24 cellular contexts compared by ENCODE assay signal in genomic region chr2:202704248-202704647, GRCh38.
"Had no signal": no experiment of that assay in that cellular context is flagged by ENCODE, and none has a peak within 500 bp of the region (broad histone marks: within the 10 kb centered on the region; RNA-seq: fewer than 3 reads in every experiment).

No MANE protein-coding gene starts in this region.

- H3K36me3 ChIP-seq: esophagus squamous epithelium, gastroesophageal sphincter, left ventricle myocardium inferior, lower lobe of right lung, ovary, tibial artery, upper lobe of left lung, uterus had no signal

- H3K27me3 Mint-ChIP-seq: dendritic cell treated with granulocyte-macrophage colony-stimulating factor and Interleukin-4, amounts not matched to agents 40 ng/mL and 50 ng/mL, for 4 days; effector memory CD8-positive, alpha-beta T cell; memory B cell; natural killer cell treated with Interleukin-12 subunit alpha and Interleukin-12 subunit beta and Interleukin-15 and Interleukin-18, amount 100 ng/mL, for 72 hours; progenitor cell of endocrine pancreas had no signal

- DNase-seq: effector memory CD8-positive, alpha-beta T cell; esophagus squamous epithelium; foreskin fibroblast; glutamatergic neuron; kidney; left cardiac atrium; left ventricle myocardium inferior; lower lobe of right lung; midbrain; nucleus accumbens; ovary; right cardiac atrium; small intestine; stimulated activated CD4-positive, alpha-beta T cell treated with anti-CD3 and anti-CD28 coated beads, Interleukin-12 subunit alpha, Interleukin-12 subunit beta, amount 100 ng/mL, for 4 hours; stimulated activated naive CD4-positive, alpha-beta T cell; tibial artery; upper lobe of left lung; uterus had no signal

- H3K4me3 ChIP-seq: esophagus squamous epithelium, gastroesophageal sphincter, left ventricle myocardium inferior, lower lobe of right lung, neural progenitor cell, ovary, tibial artery, upper lobe of left lung, uterus had no signal

- H3K27ac Mint-ChIP-seq: dendritic cell treated with granulocyte-macrophage colony-stimulating factor and Interleukin-4, amounts not matched to agents 40 ng/mL and 50 ng/mL, for 4 days; effector memory CD8-positive, alpha-beta T cell; natural killer cell treated with Interleukin-12 subunit alpha and Interleukin-12 subunit beta and Interleukin-15 and Interleukin-18, amount 100 ng/mL, for 72 hours; neural progenitor cell had no signal

- H3K9me3 Mint-ChIP-seq: dendritic cell treated with granulocyte-macrophage colony-stimulating factor and Interleukin-4, amounts not matched to agents 40 ng/mL and 50 ng/mL, for 4 days; effector memory CD8-positive, alpha-beta T cell; memory B cell; natural killer cell treated with Interleukin-12 subunit alpha and Interleukin-12 subunit beta and Interleukin-15 and Interleukin-18, amount 100 ng/mL, for 72 hours had no signal

- H3K4me2 ChIP-seq: neural progenitor cell had no signal

- H3K4me3 Mint-ChIP-seq: dendritic cell treated with granulocyte-macrophage colony-stimulating factor and Interleukin-4, amounts not matched to agents 40 ng/mL and 50 ng/mL, for 4 days; effector memory CD8-positive, alpha-beta T cell; memory B cell; natural killer cell treated with Interleukin-12 subunit alpha and Interleukin-12 subunit beta and Interleukin-15 and Interleukin-18, amount 100 ng/mL, for 72 hours; neural progenitor cell had no signal

- H3K4me1 Mint-ChIP-seq: neural progenitor cell had no signal

- H3K27ac ChIP-seq: gastroesophageal sphincter, left ventricle myocardium inferior, lower lobe of right lung, neural progenitor cell, ovary, tibial artery, upper lobe of left lung, uterus had no signal

- H3K9ac ChIP-seq: neural progenitor cell had no signal

- H3K4me1 ChIP-seq: gastroesophageal sphincter, left ventricle myocardium inferior, lower lobe of right lung, neural progenitor cell, tibial artery, upper lobe of left lung, uterus had no signal

- H3K36me3 Mint-ChIP-seq: natural killer cell treated with Interleukin-12 subunit alpha and Interleukin-12 subunit beta and Interleukin-15 and Interleukin-18, amount 100 ng/mL, for 72 hours had no signal

- H3K27me3 ChIP-seq: esophagus squamous epithelium, gastroesophageal sphincter, neural progenitor cell, ovary, tibial artery, upper lobe of left lung, uterus had no signal
